In genomic region chr1:87457408-87457807, GRCh38 we compare ENCODE assay signal across 8 cellular contexts.
"Had no signal": no experiment of that assay in that cellular context is flagged by ENCODE, and none has a peak within 500 bp of the region (broad histone marks: within the 10 kb centered on the region; RNA-seq: fewer than 3 reads in every experiment).

No MANE protein-coding gene starts in this region.

- H3K36me3 ChIP-seq: HAP-1 had no signal

- H3K4me3 ChIP-seq: GM23248, HAP-1 had no signal

- H3K9me3 ChIP-seq: HAP-1 had no signal

- ATAC-seq: HCT116 had no signal

- DNase-seq: GM23248, GOT3, H7, HFFc6, KG1 had no signal

- H3K4me1 ChIP-seq: HAP-1 had no signal

- H3K9ac ChIP-seq: GM23248 had no signal

- H3K27ac ChIP-seq: GM23248, HL-60 had no signal

- H2AFZ ChIP-seq: GM23248 had no signal
